Comparison of ENCODE assay signal across 8 cellular contexts in genomic region chr20:58228484-58229197, GRCh38. TPM values are rescaled to one million over a fixed set of nuclear protein-coding genes. Genes with fewer than 3 reads are reported as not detected.
DNase-seq lines count a peak whose midpoint lies in the region; ATAC-seq and TF ChIP-seq lines count a peak whose summit lies in the region.

Gene ANKRD60, minus strand, starts transcription at chr20:58228653. Its CDS starts 0 bp downstream, at chr20:58228653.

- TF ChIP-seq CTCF in osteoblast (IDR thresholded peaks at IDR 0.05; ENCODE audit: extremely low read depth, low read depth, low read length), result no peak

- H3K79me2 ChIP-seq in osteoblast (ENCODE audit: insufficient read depth, low read length), result no peaks in the 10 kb centered on the region

- DNase-seq in activated CD4-positive, alpha-beta T cell treated with anti-CD3 and anti-CD28 coated beads, Interleukin-2, amount 50 U/mL, for 1 hour, result peak; percentile 64
- DNase-seq in effector memory CD4-positive, alpha-beta T cell, result peak; percentile 25 to 58 (median 32)
- DNase-seq in osteoblast (ENCODE audit: insufficient read length, low spot score, missing footprints) (peak; percentile 93), putamen (ENCODE audit: low spot score) (no peak), DMS53 (lab: John Stamatoyannopoulos, UW) (no peak), medulla oblongata (ENCODE audit: extremely low spot score) (no peak)

- H3K4me1 ChIP-seq in HUES48 (ENCODE audit: control insufficient read depth, insufficient read depth, low read length) (peaks cover 13% of the 10 kb centered on the region), osteoblast (ENCODE audit: insufficient read depth, low read length) (peaks cover 6% of the 10 kb centered on the region)
- H3K4me1 ChIP-seq in effector memory CD4-positive, alpha-beta T cell (ENCODE audit: control insufficient read depth, insufficient read depth, low read length, poor library complexity, severe bottlenecking), result no peaks in the 10 kb centered on the region

- ATAC-seq in GM18873 (IDR thresholded peaks at IDR 0.05; ENCODE audit: low FRiP score, unreplicated experiment), result no peak

- peak within 1 kb of the TSS; percentile 84 for H3K9ac ChIP-seq in HUES48 (ENCODE audit: low read depth, low read length)

- H3K4me2 ChIP-seq in osteoblast (ENCODE audit: insufficient read depth, low read length), result peak within 1 kb of the TSS; percentile 82

- peaks cover 9% of the 10 kb centered on the region for H4K20me1 ChIP-seq in osteoblast (ENCODE audit: insufficient read depth, low read length)

- H3K27ac ChIP-seq in HUES48 (ENCODE audit: low read depth, low read length) (peak within 1 kb of the TSS; percentile 92), osteoblast (ENCODE audit: low read depth, low read length) (no peak within 1 kb of the TSS)
- H3K27ac ChIP-seq in effector memory CD4-positive, alpha-beta T cell (ENCODE audit: insufficient read depth, low read length, poor library complexity, severe bottlenecking), result no peak within 1 kb of the TSS

- H3K36me3 ChIP-seq in HUES48 (ENCODE audit: control insufficient read depth, insufficient read depth, low read length) (no peaks in the 10 kb centered on the region), osteoblast (ENCODE audit: insufficient read depth, low read length) (peaks cover 18% of the 10 kb centered on the region)
- H3K36me3 ChIP-seq in effector memory CD4-positive, alpha-beta T cell (ENCODE audit: control insufficient read depth, insufficient read depth, low read length), result no peaks in the 10 kb centered on the region

- H2AFZ ChIP-seq in osteoblast (ENCODE audit: low read length), result no peak within 1 kb of the TSS

- H3K9me3 ChIP-seq in HUES48 (ENCODE audit: control insufficient read depth, insufficient read depth, low read length) (no peaks in the 10 kb centered on the region), osteoblast (ENCODE audit: low read depth, low read length) (no peaks in the 10 kb centered on the region)
- no peaks in the 10 kb centered on the region for H3K9me3 ChIP-seq in effector memory CD4-positive, alpha-beta T cell (ENCODE audit: control insufficient read depth, low read length)

- H3K27me3 ChIP-seq in HUES48 (ENCODE audit: control insufficient read depth, insufficient read depth, low read length) (peaks cover 34% of the 10 kb centered on the region), osteoblast (ENCODE audit: insufficient read depth, low read length) (peaks cover 32% of the 10 kb centered on the region)
- peaks cover 40% of the 10 kb centered on the region for H3K27me3 ChIP-seq in effector memory CD4-positive, alpha-beta T cell (replicated peaks; ENCODE audit: control insufficient read depth, insufficient read depth, low read length, poor library complexity, severe bottlenecking)

- H3K4me3 ChIP-seq in HUES48 (ENCODE audit: low read depth, low read length), result peak within 1 kb of the TSS; percentile 82
- H3K4me3 ChIP-seq in effector memory CD4-positive, alpha-beta T cell (ENCODE audit: insufficient read depth, low read depth, low read length, poor library complexity, severe bottlenecking), result no peak within 1 kb of the TSS
- H3K4me3 ChIP-seq in osteoblast (ENCODE audit: insufficient read depth, low read length), result peak within 1 kb of the TSS; percentile 64

RNA-seq across cellular contexts. Expression of gene ANKRD60, which starts in this region (rescaled TPM):
- not detected in 2 replicates for total RNA-seq in osteoblast

Comparison
In these comparisons a context has a peak if more than half of its experiments do, and no peak if none do; other contexts are left out.
1. Peak in DNase-seq, H3K4me3 ChIP-seq and H3K4me2 ChIP-seq in osteoblast; RNA of the gene not detected or under 1 TPM.
2. DNase-seq: peak in activated CD4-positive, alpha-beta T cell treated with anti-CD3 and anti-CD28 coated beads, Interleukin-2, amount 50 U/mL, for 1 hour (single experiment) and effector memory CD4-positive, alpha-beta T cell (3 of 3); none in putamen (single experiment), DMS53 (single experiment) and medulla oblongata (single experiment).